9 cellular contexts compared by ENCODE assay signal in the genomic region with DNA sequence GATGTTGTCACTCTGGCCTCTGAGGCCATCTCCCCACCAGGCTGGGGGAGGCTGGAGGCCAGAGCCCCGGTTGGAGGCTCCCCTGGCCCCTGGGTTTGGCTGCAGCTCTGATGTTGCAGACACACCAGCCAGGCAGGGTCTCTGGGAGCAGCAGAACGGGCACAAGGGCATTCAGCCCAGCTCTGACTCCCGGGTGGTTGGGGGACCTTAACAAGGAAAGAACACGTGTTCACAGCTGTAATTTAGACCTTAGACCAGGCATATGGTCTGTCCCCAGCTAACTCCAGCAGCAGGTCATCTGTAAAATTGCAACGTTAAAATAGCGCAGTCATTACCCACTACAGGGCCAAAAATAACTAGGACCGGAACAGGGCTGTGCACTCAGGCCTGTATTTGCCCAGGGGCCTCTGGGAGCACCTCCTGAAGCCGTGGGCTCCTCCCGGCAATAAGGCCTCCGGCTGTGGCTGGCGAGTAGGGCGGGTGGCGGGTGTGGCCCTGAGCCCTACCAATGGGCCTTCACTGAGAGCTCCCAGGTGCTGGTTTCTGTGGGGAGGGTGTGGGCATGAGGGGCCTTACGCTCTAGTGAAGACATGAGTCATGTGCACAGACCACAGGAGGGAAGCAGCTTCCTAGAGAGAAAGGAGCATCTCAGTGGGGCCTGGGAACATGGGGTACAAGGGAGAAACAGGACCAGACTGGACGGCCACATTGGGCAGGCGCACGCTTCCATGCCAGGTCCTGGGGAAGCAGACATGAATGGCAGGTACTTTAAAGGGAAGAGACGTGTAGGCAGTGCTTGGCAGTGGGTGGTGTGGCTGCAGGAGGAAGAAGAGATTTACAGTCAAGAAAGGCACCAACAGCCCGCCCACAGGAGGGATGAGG. TPM values are rescaled to one million over a fixed set of nuclear protein-coding genes. Genes with fewer than 3 reads are reported as not detected.
DNase-seq lines count a peak whose midpoint lies in the region; ATAC-seq and TF ChIP-seq lines count a peak whose summit lies in the region.
"Had no signal": no experiment of that assay in that cellular context is flagged by ENCODE, and none has a peak within 500 bp of the region (broad histone marks: within the 10 kb centered on the region; RNA-seq: fewer than 3 reads in every experiment).

No MANE protein-coding gene starts in this region.

- H3K27me3 Mint-ChIP-seq in activated T-helper 2 cell treated with anti-CD3 and anti-CD28 coated beads, Interferon-gamma antibody, Interleukin-2, Interleukin-4, amounts not matched to agents 10 μg/mL and 5 μg/mL and 100 μg/mL, durations not matched to agents 14 hours and 24 hours and 36 hours (ENCODE audit: low read depth): peaks cover 6% of the 10 kb centered on the region

- H3K27me3 ChIP-seq in Peyer's patch (no peaks in the 10 kb centered on the region), right atrium auricular region (no peaks in the 10 kb centered on the region), vagina (no peaks in the 10 kb centered on the region)

- peaks cover 3% of the 10 kb centered on the region for H3K36me3 Mint-ChIP-seq in activated T-helper 2 cell treated with anti-CD3 and anti-CD28 coated beads, Interferon-gamma antibody, Interleukin-2, Interleukin-4, amounts not matched to agents 10 μg/mL and 5 μg/mL and 100 μg/mL, durations not matched to agents 14 hours and 24 hours and 36 hours (ENCODE audit: low read depth)

- H3K4me3 ChIP-seq in Peyer's patch (peak overlapping the region in 1 of 4 donors; percentile 7), right atrium auricular region (no peak overlapping the region), vagina (no peak overlapping the region)

- no peak for TF ChIP-seq CTCF in Peyer's patch (IDR thresholded peaks at IDR 0.05)
- TF ChIP-seq CTCF in right atrium auricular region (IDR thresholded peaks at IDR 0.05): no peak
- TF ChIP-seq CTCF in vagina (IDR thresholded peaks at IDR 0.05): no peak

- TF ChIP-seq POLR2A in Peyer's patch (IDR thresholded peaks at IDR 0.05) (no peak), vagina (IDR thresholded peaks at IDR 0.05) (no peak)

- peaks cover 29% of the 10 kb centered on the region for H3K4me1 Mint-ChIP-seq in activated T-helper 2 cell treated with anti-CD3 and anti-CD28 coated beads, Interferon-gamma antibody, Interleukin-2, Interleukin-4, amounts not matched to agents 10 μg/mL and 5 μg/mL and 100 μg/mL, durations not matched to agents 14 hours and 24 hours and 36 hours (ENCODE audit: low read depth)

- H3K4me1 ChIP-seq in Peyer's patch (peaks cover 11 to 44% (median 22%) of the 10 kb centered on the region in 4 donors), right atrium auricular region (peaks cover 0 to 65% of the 10 kb centered on the region in 2 donors), vagina (peaks cover 66% of the 10 kb centered on the region)

- no peaks in the 10 kb centered on the region for H3K9me3 ChIP-seq in Peyer's patch
- H3K9me3 ChIP-seq in right atrium auricular region: no peaks in the 10 kb centered on the region
- H3K9me3 ChIP-seq in vagina: no peaks in the 10 kb centered on the region

- H3K27ac Mint-ChIP-seq in activated T-helper 2 cell treated with anti-CD3 and anti-CD28 coated beads, Interferon-gamma antibody, Interleukin-2, Interleukin-4, amounts not matched to agents 10 μg/mL and 5 μg/mL and 100 μg/mL, durations not matched to agents 14 hours and 24 hours and 36 hours: peak overlapping the region; percentile 88

- peak; percentile 87 for ATAC-seq in HG03108 (IDR thresholded peaks at IDR 0.05; ENCODE audit: unreplicated experiment)

- peak overlapping the region; percentile 54 for H3K4me3 Mint-ChIP-seq in activated T-helper 2 cell treated with anti-CD3 and anti-CD28 coated beads, Interferon-gamma antibody, Interleukin-2, Interleukin-4, amounts not matched to agents 10 μg/mL and 5 μg/mL and 100 μg/mL, durations not matched to agents 14 hours and 24 hours and 36 hours (ENCODE audit: low read depth)

- intact Hi-C loops in activated T-helper 2 cell treated with anti-CD3 and anti-CD28 coated beads, Interferon-gamma antibody, Interleukin-2, Interleukin-4, amounts not matched to agents 10 μg/mL and 5 μg/mL and 100 μg/mL, durations not matched to agents 14 hours and 24 hours and 36 hours (cut with micrococcal nuclease): loop anchor here (2.0 kb wide), 1 partner anchor 127 kb away; no protein-coding TSS in a partner anchor
- intact Hi-C loops in vagina (cut with DNase I): no loop called here

- no peaks in the 10 kb centered on the region for H3K9me3 Mint-ChIP-seq in activated T-helper 2 cell treated with anti-CD3 and anti-CD28 coated beads, Interferon-gamma antibody, Interleukin-2, Interleukin-4, amounts not matched to agents 10 μg/mL and 5 μg/mL and 100 μg/mL, durations not matched to agents 14 hours and 24 hours and 36 hours

- no peaks in the 10 kb centered on the region for H3K36me3 ChIP-seq in Peyer's patch
- H3K36me3 ChIP-seq in right atrium auricular region: no peaks in the 10 kb centered on the region
- H3K36me3 ChIP-seq in vagina: no peaks in the 10 kb centered on the region

- H3K27ac ChIP-seq in Peyer's patch (peak overlapping the region; percentile 47 to 82 (median 64)), right atrium auricular region (peak overlapping the region; percentile 46 to 64), vagina (no peak overlapping the region)
- H3K27ac ChIP-seq: 22Rv1 had no signal

- DNase-seq in DMS153 (lab: John Stamatoyannopoulos, UW) (peak; percentile 67), DMS153 treated with DMSO at 0.1 percent for 48 hours (lab: John Stamatoyannopoulos, UW; ENCODE audit: unreplicated experiment) (no peak), Peyer's patch (peak; percentile 82 to 92 (median 87)), right atrium auricular region (ENCODE audit: low spot score) (no peak), vagina (ENCODE audit: extremely low spot score in 2 of 2) (no peak)
- DNase-seq in activated T-helper 2 cell treated with anti-CD3 and anti-CD28 coated beads, Interferon-gamma antibody, Interleukin-2, Interleukin-4, amounts not matched to agents 10 μg/mL and 5 μg/mL and 100 μg/mL, durations not matched to agents 14 hours and 24 hours and 36 hours (ENCODE audit: low spot score): peak; percentile 68
- peak; percentile 68 to 81 for DNase-seq in stimulated activated CD4-positive, alpha-beta T cell treated with anti-CD3 and anti-CD28 coated beads, Interleukin-4, amount 100 ng/mL, for 4 hours

RNA-seq across cellular contexts. Expression of a gene that starts 6.1 kb away (rescaled TPM):
- total RNA-seq in Peyer's patch (10 to 100 TPM; 20.1 to 24.5 (median 22.7) TPM), right atrium auricular region (10 to 100 TPM in 1 of 2 donors, 1 to 10 TPM in 1; 8.9 to 10.1 TPM), vagina (22.3 TPM)
- total RNA-seq in activated T-helper 2 cell treated with anti-CD3 and anti-CD28 coated beads, Interferon-gamma antibody, Interleukin-2, Interleukin-4, amounts not matched to agents 10 μg/mL and 5 μg/mL and 100 μg/mL, durations not matched to agents 14 hours and 24 hours and 36 hours: 6.3 and 7.2 TPM in 2 replicates

Comparison
In these comparisons a context has a peak if more than half of its experiments do, and no peak if none do; other contexts are left out.
1. DNase-seq: peak in DMS153 (single experiment), Peyer's patch (3 of 3), activated T-helper 2 cell treated with anti-CD3 and anti-CD28 coated beads, Interferon-gamma antibody, Interleukin-2, Interleukin-4, amounts not matched to agents 10 μg/mL and 5 μg/mL and 100 μg/mL, durations not matched to agents 14 hours and 24 hours and 36 hours (single experiment) and stimulated activated CD4-positive, alpha-beta T cell treated with anti-CD3 and anti-CD28 coated beads, Interleukin-4, amount 100 ng/mL, for 4 hours (2 of 2); none in DMS153 treated with DMSO at 0.1 percent for 48 hours (single experiment), right atrium auricular region (single experiment) and vagina (0 of 2).